7 cellular contexts compared by ENCODE assay signal in genomic region chr19:38850976-38851621, GRCh38. TPM values are rescaled to one million over a fixed set of nuclear protein-coding genes. Genes with fewer than 3 reads are reported as not detected.
DNase-seq lines count a peak whose midpoint lies in the region; ATAC-seq and TF ChIP-seq lines count a peak whose summit lies in the region.

No MANE protein-coding gene starts in this region.

- H3K27me3 ChIP-seq in HUES48 (ENCODE audit: control insufficient read depth, insufficient read depth, low read length), result no peaks in the 10 kb centered on the region

- H3K9ac ChIP-seq in HUES48 (ENCODE audit: low read depth, low read length), result peak overlapping the region; percentile 39

- peak overlapping the region; percentile 98 for H3K27ac Mint-ChIP-seq in natural killer cell treated with Interleukin-12 subunit alpha and Interleukin-12 subunit beta and Interleukin-15 and Interleukin-18, amount 100 ng/mL, for 72 hours

- H3K36me3 ChIP-seq in HUES48 (ENCODE audit: control insufficient read depth, insufficient read depth, low read length), result peaks cover 28% of the 10 kb centered on the region

- DNase-seq in activated CD4-positive, alpha-beta T cell treated with anti-CD3 and anti-CD28 coated beads for 48 hours, result peak; percentile 54
- DNase-seq in epithelial cell of prostate (ENCODE audit: low read depth, low spot score), result no peak
- DNase-seq in natural killer cell treated with Interleukin-12 subunit alpha and Interleukin-12 subunit beta and Interleukin-15 and Interleukin-18, amount 100 ng/mL, for 72 hours (ENCODE audit: low spot score), result no peak
- DNase-seq in omental fat pad (ENCODE audit: low spot score), result no peak

- peaks cover 16% of the 10 kb centered on the region for H3K4me1 ChIP-seq in HUES48 (ENCODE audit: control insufficient read depth, insufficient read depth, low read length)

- ATAC-seq in natural killer cell treated with Interleukin-12 subunit alpha and Interleukin-12 subunit beta and Interleukin-15 and Interleukin-18, amount 100 ng/mL, for 72 hours, result no peak
- ATAC-seq in omental fat pad (ENCODE audit: low FRiP score) (no peak), GM21515 (IDR thresholded peaks at IDR 0.05; ENCODE audit: unreplicated experiment) (no peak), GM21619 (IDR thresholded peaks at IDR 0.05; ENCODE audit: unreplicated experiment) (no peak)

- no peaks in the 10 kb centered on the region for H3K9me3 Mint-ChIP-seq in natural killer cell treated with Interleukin-12 subunit alpha and Interleukin-12 subunit beta and Interleukin-15 and Interleukin-18, amount 100 ng/mL, for 72 hours

- H3K4me3 ChIP-seq in HUES48 (ENCODE audit: low read depth, low read length), result peak overlapping the region; percentile 63

- peak overlapping the region; percentile 95 for H3K4me3 Mint-ChIP-seq in natural killer cell treated with Interleukin-12 subunit alpha and Interleukin-12 subunit beta and Interleukin-15 and Interleukin-18, amount 100 ng/mL, for 72 hours

- peaks cover 42 to 50% of the 10 kb centered on the region in 2 donors for H3K4me1 Mint-ChIP-seq in natural killer cell treated with Interleukin-12 subunit alpha and Interleukin-12 subunit beta and Interleukin-15 and Interleukin-18, amount 100 ng/mL, for 72 hours (ENCODE audit: low read depth in 2 of 2)

- H3K27ac ChIP-seq in HUES48 (ENCODE audit: low read depth, low read length) (peak overlapping the region; percentile 100), epithelial cell of prostate (peak overlapping the region; percentile 99)

- peaks cover 12% of the 10 kb centered on the region for H3K36me3 Mint-ChIP-seq in natural killer cell treated with Interleukin-12 subunit alpha and Interleukin-12 subunit beta and Interleukin-15 and Interleukin-18, amount 100 ng/mL, for 72 hours

- no peaks in the 10 kb centered on the region for H3K9me3 ChIP-seq in HUES48 (ENCODE audit: control insufficient read depth, insufficient read depth, low read length)

- H3K27me3 Mint-ChIP-seq in natural killer cell treated with Interleukin-12 subunit alpha and Interleukin-12 subunit beta and Interleukin-15 and Interleukin-18, amount 100 ng/mL, for 72 hours, result no peaks in the 10 kb centered on the region

- TF ChIP-seq CTCF in omental fat pad (IDR thresholded peaks at IDR 0.05), result no peak

RNA-seq across cellular contexts. Expression of gene HNRNPL, which starts 1.3 kb away (rescaled TPM):
- 100 to 1,000 TPM; 559 to 561 TPM for total RNA-seq in natural killer cell treated with Interleukin-12 subunit alpha and Interleukin-12 subunit beta and Interleukin-15 and Interleukin-18, amount 100 ng/mL, for 72 hours
- total RNA-seq in omental fat pad, result 100 to 1,000 TPM; 138 to 180 (median 169) TPM

RNA-seq across cellular contexts. Expression of gene ECH1, which starts 19.5 kb away (rescaled TPM):
- total RNA-seq in natural killer cell treated with Interleukin-12 subunit alpha and Interleukin-12 subunit beta and Interleukin-15 and Interleukin-18, amount 100 ng/mL, for 72 hours, result 100 to 1,000 TPM; 104 to 163 TPM
- 100 to 1,000 TPM; 101 to 145 (median 128) TPM for total RNA-seq in omental fat pad

RNA-seq across cellular contexts. Expression of gene RINL, which starts 27.0 kb away (rescaled TPM):
- total RNA-seq in natural killer cell treated with Interleukin-12 subunit alpha and Interleukin-12 subunit beta and Interleukin-15 and Interleukin-18, amount 100 ng/mL, for 72 hours, result 10 to 100 TPM; 58.1 to 63.8 TPM
- total RNA-seq in omental fat pad, result 10 to 100 TPM in 1 of 4 donors, 1 to 10 TPM in 3; 5.3 to 10.4 (median 7.1) TPM

RNA-seq across cellular contexts. Expression of gene LGALS4, which starts 38.4 kb away (rescaled TPM):
- 1 to 10 TPM; 1.6 to 1.7 TPM for total RNA-seq in natural killer cell treated with Interleukin-12 subunit alpha and Interleukin-12 subunit beta and Interleukin-15 and Interleukin-18, amount 100 ng/mL, for 72 hours
- 1 to 10 TPM in 1 of 4 donors, under 1 TPM in 1, not detected in 2; 0.46 to 1.6 TPM for total RNA-seq in omental fat pad

RNA-seq across cellular contexts. Expression of gene SIRT2, which starts 48.3 kb away (rescaled TPM):
- 10 to 100 TPM; 60.9 to 87.3 TPM for total RNA-seq in natural killer cell treated with Interleukin-12 subunit alpha and Interleukin-12 subunit beta and Interleukin-15 and Interleukin-18, amount 100 ng/mL, for 72 hours
- total RNA-seq in omental fat pad, result 100 to 1,000 TPM in 1 of 4 donors, 10 to 100 TPM in 3; 59.6 to 115 (median 74.5) TPM

Comparison
In these comparisons a context has a peak if more than half of its experiments do, and no peak if none do; other contexts are left out.
1. RNA of gene RINL, which starts 27.0 kb away (total RNA-seq): 58.1 to 63.8 TPM in natural killer cell treated with Interleukin-12 subunit alpha and Interleukin-12 subunit beta and Interleukin-15 and Interleukin-18, amount 100 ng/mL, for 72 hours; 5.3 to 10.4 TPM in omental fat pad; every median in the first group is over 4 times any median in the second.